8 cellular contexts compared by ENCODE assay signal in genomic region chr12:29066061-29066588, GRCh38.
DNase-seq lines count a peak whose midpoint lies in the region; ATAC-seq and TF ChIP-seq lines count a peak whose summit lies in the region.

No MANE protein-coding gene starts in this region.

- H3K9me3 ChIP-seq in mucosa of descending colon, result no peaks in the 10 kb centered on the region

- intact Hi-C loops in mucosa of descending colon (cut with DNase I, micrococcal nuclease), result loop anchor here in 1 of 2 donors (10.0 kb wide), 1 partner anchor 249 kb away; no protein-coding TSS in a partner anchor

- H3K4me1 ChIP-seq in mucosa of descending colon (ENCODE audit: low read depth), result no peaks in the 10 kb centered on the region

- TF ChIP-seq CTCF in mucosa of descending colon (IDR thresholded peaks at IDR 0.05), result no peak

- H3K36me3 ChIP-seq in mucosa of descending colon (ENCODE audit: low read depth), result no peaks in the 10 kb centered on the region

- ATAC-seq in GM18909 (IDR thresholded peaks at IDR 0.05; ENCODE audit: poor library complexity, unreplicated experiment) (peak; percentile 66), HG03460 (IDR thresholded peaks at IDR 0.05; ENCODE audit: unreplicated experiment) (no peak), mucosa of descending colon (no peak)

- H3K4me3 ChIP-seq in mucosa of descending colon, result no peak overlapping the region

- DNase-seq in HT-29 (ENCODE audit: low spot score), result peak; percentile 18
- DNase-seq in cerebellum (ENCODE audit: low spot score), result peak; percentile 5
- DNase-seq in pons (ENCODE audit: low spot score), result peak; percentile 99
- no peak for DNase-seq in NCI-H1092 (lab: John Stamatoyannopoulos, UW)
- DNase-seq in stimulated activated CD4-positive, alpha-beta T cell treated with anti-CD3 and anti-CD28 coated beads, Interleukin-4, amount 100 ng/mL, for 24 hours, result no peak
- no peak for DNase-seq in mucosa of descending colon

Comparison
In these comparisons a context has a peak if more than half of its experiments do, and no peak if none do; other contexts are left out.
1. DNase-seq: peak in HT-29 (single experiment), cerebellum (single experiment) and pons (single experiment); none in NCI-H1092 (single experiment), stimulated activated CD4-positive, alpha-beta T cell treated with anti-CD3 and anti-CD28 coated beads, Interleukin-4, amount 100 ng/mL, for 24 hours (single experiment) and mucosa of descending colon (0 of 3).